In the genomic region with DNA sequence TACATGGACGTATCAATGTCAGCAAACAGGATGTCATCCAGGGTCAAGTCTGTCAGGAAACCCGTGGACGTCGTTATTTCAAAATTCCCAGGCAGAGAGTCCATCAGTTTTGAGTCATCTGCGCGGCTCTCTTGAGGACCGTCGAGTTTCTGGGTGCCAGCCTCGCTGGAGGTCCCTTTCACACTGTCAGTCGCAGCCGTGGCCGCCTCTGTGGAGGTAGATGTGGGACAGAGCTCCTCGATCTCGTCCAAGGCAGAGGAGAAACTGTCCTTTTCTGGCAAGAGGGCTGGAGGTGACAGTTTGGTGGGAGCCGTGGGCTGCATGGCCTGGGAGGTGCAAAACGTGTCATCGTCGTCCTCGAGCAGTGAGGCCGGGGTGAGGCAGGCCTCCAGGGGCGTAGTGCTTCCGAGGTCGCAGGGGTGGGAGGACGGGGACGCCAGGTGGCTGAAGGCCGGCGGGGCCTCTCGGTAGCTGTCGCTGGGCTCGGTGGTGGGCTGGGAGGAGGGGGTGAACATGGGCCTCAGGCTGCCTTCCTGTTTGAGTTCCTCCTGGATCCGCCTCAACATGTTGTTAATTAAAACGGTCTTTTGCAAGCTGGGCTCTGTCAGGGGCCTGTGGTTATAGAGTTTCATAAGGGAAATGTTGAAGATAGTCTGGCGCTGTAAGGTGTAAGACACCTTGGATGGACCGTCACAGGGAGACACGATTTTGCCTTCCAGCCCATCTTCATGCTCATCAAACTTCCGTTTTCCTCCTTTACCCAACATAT, we compare ENCODE assay signal across 8 cellular contexts. TPM values are rescaled to one million over a fixed set of nuclear protein-coding genes. Genes with fewer than 3 reads are reported as not detected.
DNase-seq lines count a peak whose midpoint lies in the region; ATAC-seq, FAIRE-seq and TF ChIP-seq lines count a peak whose summit lies in the region.

No MANE protein-coding gene starts in this region.

- H3F3A ChIP-seq in Loucy (ENCODE audit: low read depth), result no peaks in the 10 kb centered on the region

- H3K9me3 Mint-ChIP-seq in immature natural killer cell, result no peaks in the 10 kb centered on the region

- peak overlapping the region; percentile 80 to 94 (median 92) for H3K27ac Mint-ChIP-seq in immature natural killer cell

- peaks cover 2 to 4% (median 4%) of the 10 kb centered on the region in 3 donors for H3K27me3 Mint-ChIP-seq in immature natural killer cell (ENCODE audit: low read depth in 3 of 3)

- H2AFZ ChIP-seq in Loucy (ENCODE audit: low read length), result no peak overlapping the region

- no peaks in the 10 kb centered on the region for H3K9me2 ChIP-seq in Loucy (replicated peaks; ENCODE audit: low read depth, low read length)

- H3K36me3 ChIP-seq in Loucy (ENCODE audit: insufficient read depth, low read length), result peaks cover 63% of the 10 kb centered on the region

- H3K4me3 Mint-ChIP-seq in immature natural killer cell, result peak overlapping the region; percentile 46 to 74 (median 69)

- FAIRE-seq in GM12891 (lab: Jason Lieb, UNC), result peak; percentile 91

- in situ Hi-C loops in G401 (cut with HindIII; ENCODE audit: low sequenced_read_pairs), result no loop called here

- H3K4me1 ChIP-seq in Loucy (ENCODE audit: insufficient read depth, low read length, poor library complexity, severe bottlenecking), result peaks cover 31% of the 10 kb centered on the region

- TF ChIP-seq POLR2A in GM12891 (IDR thresholded peaks at IDR 0.05; ENCODE audit: low read depth, low read length), result no peak; the same call in 1 of the 2 replicates

- peaks cover 71% of the 10 kb centered on the region for H4K20me1 ChIP-seq in Loucy (ENCODE audit: insufficient read depth, low read length, poor library complexity, severe bottlenecking)

- no peaks in the 10 kb centered on the region for H3K9me3 ChIP-seq in Loucy (ENCODE audit: insufficient read depth, low read depth, low read length)

- H3K79me2 ChIP-seq in Loucy (ENCODE audit: insufficient read depth, low read length), result peaks cover 83% of the 10 kb centered on the region

- no peak for TF ChIP-seq CTCF in Loucy (conservative IDR thresholded peaks at IDR 0.05; ENCODE audit: low read length)

- ATAC-seq in GM21528 (IDR thresholded peaks at IDR 0.05; ENCODE audit: low FRiP score, unreplicated experiment), result peak; percentile 75

- peaks cover 49 to 64% of the 10 kb centered on the region in 2 donors for H3K4me1 Mint-ChIP-seq in immature natural killer cell

- DNase-seq in GM12891 (ENCODE audit: insufficient read length, low spot score) (peak; percentile 49), immature natural killer cell (peak; percentile 21 to 41 (median 34)), hypothalamus (lab: John Stamatoyannopoulos, UW) (no peak), COLO829 (ENCODE audit: low spot score) (no peak), G401 (ENCODE audit: low spot score) (no peak), NCI-H1694 treated with DMSO at 0.1 percent for 48 hours (lab: John Stamatoyannopoulos, UW) (no peak)

- peaks cover 11 to 26% (median 24%) of the 10 kb centered on the region in 3 donors for H3K36me3 Mint-ChIP-seq in immature natural killer cell

- no peaks in the 10 kb centered on the region for H3K27me3 ChIP-seq in Loucy (ENCODE audit: insufficient read depth, low read length, poor library complexity, severe bottlenecking)

- H3K9ac ChIP-seq in Loucy (ENCODE audit: low read depth, low read length, poor library complexity, severe bottlenecking), result no peak overlapping the region

- peak overlapping the region; percentile 3 for H3K4me3 ChIP-seq in Loucy (ENCODE audit: low read length, poor library complexity, severe bottlenecking)

- H3K4me2 ChIP-seq in Loucy (ENCODE audit: low read depth, low read length, poor library complexity, severe bottlenecking), result peak overlapping the region; percentile 40

TF ChIP-seq in GM12891, 5 proteins besides CTCF, POLR2A, EP300 and RAD21:
- TF ChIP-seq SPI1 (IDR thresholded peaks at IDR 0.05; ENCODE audit: low read depth, low read length) (peak; percentile 21; the same call in 1 of the 2 replicates), POLR2AphosphoS5 (IDR thresholded peaks at IDR 0.05; ENCODE audit: low read depth, low read length) (no peak)

RNA-seq across cellular contexts. Expression of gene SERTAD2, which starts 17.4 kb away (rescaled TPM):
- 16.5 TPM for polyA plus RNA-seq in GM12891 (2012; ENCODE audit: low read depth, missing spikeins)
- polyA plus RNA-seq in immature natural killer cell, result 1 to 10 TPM; 4.7 to 8.0 (median 6.1) TPM
- total RNA-seq in G401 (2014; rRNA removed; shearing (Covaris generic)), result 19.3 and 28.9 TPM in 2 replicates

Comparison
In these comparisons a context has a peak if more than half of its experiments do, and no peak if none do; other contexts are left out.
1. DNase-seq: peak in GM12891 (single experiment) and immature natural killer cell (3 of 3); none in hypothalamus (0 of 51), COLO829 (single experiment), G401 (single experiment) and NCI-H1694 treated with DMSO at 0.1 percent for 48 hours (single experiment).